11 cellular contexts compared by ENCODE assay signal in genomic region chr10:103820101-103821062, GRCh38. TPM values are rescaled to one million over a fixed set of nuclear protein-coding genes. Genes with fewer than 3 reads are reported as not detected.
DNase-seq lines count a peak whose midpoint lies in the region; ATAC-seq and TF ChIP-seq lines count a peak whose summit lies in the region.
"Had no signal": no experiment of that assay in that cellular context is flagged by ENCODE, and none has a peak within 500 bp of the region (broad histone marks: within the 10 kb centered on the region; RNA-seq: fewer than 3 reads in every experiment).

No MANE protein-coding gene starts in this region.

- peak overlapping the region; percentile 42 for H3K4me3 ChIP-seq in left ventricle myocardium inferior

- TF ChIP-seq CTCF in left ventricle myocardium inferior (IDR thresholded peaks at IDR 0.05; ENCODE audit: borderline replicate concordance) = no peak

- peaks cover 86% of the 10 kb centered on the region for H3K4me1 ChIP-seq in left ventricle myocardium inferior

- intact Hi-C loops in left ventricle myocardium inferior (cut with micrococcal nuclease) (no loop called here), sciatic nerve (cut with DNase I) (no loop called here)

- H3K27ac ChIP-seq in left ventricle myocardium inferior (replicated peaks) = peak overlapping the region; percentile 65

- peak; percentile 94 for ATAC-seq in sciatic nerve
- no peak for ATAC-seq in HG03045 (IDR thresholded peaks at IDR 0.05; ENCODE audit: unreplicated experiment)
- ATAC-seq in HG02973 (IDR thresholded peaks at IDR 0.05; ENCODE audit: unreplicated experiment) = no peak

- no peaks in the 10 kb centered on the region for H3K9me3 ChIP-seq in left ventricle myocardium inferior (replicated peaks)

- H3K36me3 ChIP-seq in left ventricle myocardium inferior = no peaks in the 10 kb centered on the region

- no peaks in the 10 kb centered on the region for H3K27me3 ChIP-seq in left ventricle myocardium inferior (ENCODE audit: low read depth)

- DNase-seq in Daoy (ENCODE audit: low read depth) = peak; percentile 55
- peak; percentile 41 for DNase-seq in UCSD-AML1 (lab: John Stamatoyannopoulos, UW; ENCODE audit: unreplicated experiment)
- DNase-seq in left ventricle myocardium inferior = peak; percentile 88
- peak; percentile 88 for DNase-seq in sciatic nerve (ENCODE audit: low spot score)
- no peak for DNase-seq in LoVo (ENCODE audit: low spot score)
- no peak for DNase-seq in NCI-H1436 (lab: John Stamatoyannopoulos, UW)
- DNase-seq: effector memory CD4-positive, alpha-beta T cell; NCI-H1048; SW 1271 had no signal

RNA-seq across cellular contexts. Expression of gene SH3PXD2A, which starts 35.0 kb away (rescaled TPM):
- total RNA-seq in Daoy (2014; rRNA removed; shearing (Covaris generic)) = 3.4 and 4.1 TPM in 2 replicates
- 34.4 TPM for total RNA-seq in left ventricle myocardium inferior
- total RNA-seq in sciatic nerve = 166 TPM

Comparison
In these comparisons a context has a peak if more than half of its experiments do, and no peak if none do; other contexts are left out.
1. DNase-seq: peak in Daoy (single experiment), UCSD-AML1 (single experiment), left ventricle myocardium inferior (single experiment) and sciatic nerve (single experiment); none in LoVo (single experiment) and NCI-H1436 (single experiment).